ENCODE assay signal across 1 cellular context in genomic region chr18:77112161-77112801, GRCh38.
TF ChIP-seq lines count a peak whose summit lies in the region.

No MANE protein-coding gene starts in this region.

TF ChIP-seq in GM23338, 12 proteins besides CTCF, POLR2A, EP300 and RAD21 (continued from another document):
- TF ChIP-seq ZNF462 (CRISPR knock-in tag; IDR thresholded peaks at IDR 0.05) = no peak
- no peak for TF ChIP-seq ZNF331 (CRISPR knock-in tag; IDR thresholded peaks at IDR 0.05; ENCODE audit: low read depth)
- no peak for TF ChIP-seq POLR2AphosphoS5 (IDR thresholded peaks at IDR 0.05; ENCODE audit: low read depth)
- no peak for TF ChIP-seq REST (IDR thresholded peaks at IDR 0.05; ENCODE audit: unreplicated experiment)
- TF ChIP-seq EZH2 (IDR thresholded peaks at IDR 0.05; ENCODE audit: low read depth, unreplicated experiment) = no peak
- TF ChIP-seq STAT1 (IDR thresholded peaks at IDR 0.05; ENCODE audit: unreplicated experiment) = no peak
- no peak for TF ChIP-seq JUNB (IDR thresholded peaks at IDR 0.05; ENCODE audit: unreplicated experiment)
- TF ChIP-seq ETS1 (IDR thresholded peaks at IDR 0.05) = no peak
